8 cellular contexts compared by ENCODE assay signal in the genomic region with DNA sequence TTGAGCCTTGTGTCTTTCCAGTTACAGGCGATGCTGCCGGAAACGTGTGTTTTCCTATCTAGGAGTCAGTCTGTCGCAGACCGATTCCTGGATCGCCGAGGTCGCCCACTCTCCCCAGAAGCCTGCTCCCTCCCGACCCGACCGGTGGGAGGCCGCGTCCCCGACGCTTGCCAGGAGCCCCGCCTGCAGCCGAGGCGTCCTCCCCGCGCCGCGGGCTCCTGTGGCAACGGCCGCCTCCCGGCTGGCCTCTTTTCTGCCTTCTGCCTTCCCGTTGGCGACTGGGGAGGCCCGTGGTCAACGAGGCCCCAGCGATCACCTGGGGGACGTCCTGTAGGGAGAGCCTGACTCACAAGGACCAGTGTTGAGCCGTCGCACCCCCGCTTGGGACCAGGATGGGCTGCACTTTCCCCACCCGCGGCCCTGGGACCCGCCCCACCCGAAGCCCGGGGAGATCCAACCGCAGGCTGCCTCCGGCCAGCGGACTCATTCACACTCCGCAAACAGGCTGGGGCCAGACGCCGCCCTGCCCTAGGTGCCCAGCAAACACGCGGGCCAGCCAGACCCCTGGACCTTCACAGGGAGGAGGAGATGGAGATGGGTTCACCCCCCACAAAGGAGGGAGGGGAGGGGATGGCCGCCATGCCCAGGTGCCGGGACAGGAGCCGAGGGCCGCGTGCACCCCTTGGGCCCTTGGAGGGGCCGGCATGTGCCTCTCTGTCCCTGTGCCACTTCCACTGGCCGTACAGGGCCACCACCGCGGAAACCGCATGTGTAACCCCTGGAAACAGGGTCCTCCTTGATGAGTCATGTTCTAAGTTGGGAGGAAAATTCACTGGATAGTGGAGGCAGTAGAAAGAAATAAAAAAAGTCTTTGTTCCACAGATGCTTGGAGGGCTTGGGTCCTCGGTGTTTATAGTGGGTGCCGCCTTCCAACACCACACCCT. TPM values are rescaled to one million over a fixed set of nuclear protein-coding genes. Genes with fewer than 3 reads are reported as not detected.
DNase-seq lines count a peak whose midpoint lies in the region; ATAC-seq and TF ChIP-seq lines count a peak whose summit lies in the region.

No MANE protein-coding gene starts in this region.

- H3K4me3 ChIP-seq in HCT116 (replicated peaks in 1 of 2; ENCODE audit: low read depth in 1 of 2, low read length in 2 of 2): peak overlapping the region; percentile 47 to 60
- peak overlapping the region; percentile 55 for H3K4me3 ChIP-seq in fibroblast of villous mesenchyme (ENCODE audit: low read depth, low read length)

- RAD21 ChIA-PET in HCT116 (lab: Charles Lee; ENCODE audit: low non-redundant PET in 1 of 2, low total read pairs in 2 of 2, uncharacterized antibody in 2 of 2, unreplicated experiment in 2 of 2): interaction anchor here in 1 of 2 experiments (1.1 kb wide), 1 partner anchor 169 kb away, joined by 5 read pairs; no protein-coding TSS in a partner anchor

- no peaks in the 10 kb centered on the region for H3K36me3 Mint-ChIP-seq in CD4-positive, alpha-beta T cell (ENCODE audit: low read depth)
- H3K36me3 Mint-ChIP-seq in activated T-cell treated with anti-CD3 and anti-CD28 coated beads, Interleukin-2, amount 50 U/mL, for 24 hours (ENCODE audit: low read depth): no peaks in the 10 kb centered on the region
- H3K36me3 Mint-ChIP-seq in natural killer cell: no peaks in the 10 kb centered on the region

- peak; percentile 48 for ATAC-seq in CD4-positive, alpha-beta T cell (ENCODE audit: poor library complexity)
- ATAC-seq in HCT116 (peak; percentile 48), natural killer cell (peak; percentile 16 to 30 (median 24))

- H3K36me3 ChIP-seq in HCT116 (ENCODE audit: control insufficient read depth in 1 of 2, insufficient read depth in 2 of 2, low read length in 2 of 2): no peaks in the 10 kb centered on the region

- H3K4me2 ChIP-seq in HCT116 (ENCODE audit: low read length): peak overlapping the region; percentile 95

- peak in 2 of 10 experiments; percentile 11 to 23 for DNase-seq in CD4-positive, alpha-beta T cell
- DNase-seq in HCT116 (ENCODE audit: low read depth, low spot score) (peak; percentile 36), fibroblast of villous mesenchyme (ENCODE audit: low read depth) (peak; percentile 88), natural killer cell (no peak), SHP77 treated with DMSO at 0.1 percent for 48 hours (lab: John Stamatoyannopoulos, UW) (no peak), NCI-H146 treated with DMSO at 0.1 percent for 48 hours (lab: John Stamatoyannopoulos, UW; ENCODE audit: unreplicated experiment) (no peak), pons (ENCODE audit: low spot score) (no peak)
- DNase-seq in activated T-cell treated with anti-CD3 and anti-CD28 coated beads, Interleukin-2, amount 50 U/mL, for 24 hours: no peak

- peaks cover 48% of the 10 kb centered on the region for H3K27me3 ChIP-seq in CD4-positive, alpha-beta T cell (ENCODE audit: control insufficient read depth, insufficient read depth, low read length)
- no peaks in the 10 kb centered on the region for H3K27me3 ChIP-seq in HCT116 (ENCODE audit: insufficient read depth, low read length)

- CTCF ChIA-PET in CD4-positive, alpha-beta T cell (lab: Charles Lee): interaction anchor here (0.6 to 1.3 kb wide), 5 partner anchors 9 to 311 kb away, joined by 3 to 5 read pairs (median 3); no protein-coding TSS in a partner anchor
- CTCF ChIA-PET in HCT116 (lab: Charles Lee): interaction anchor here (0.7 to 1.4 kb wide), 10 partner anchors 40 to 661 kb away, joined by 3 to 18 read pairs (median 3); partner anchors contain the start of genes MCM3AP, PRMT2 and YBEY

- H3K27ac Mint-ChIP-seq in CD4-positive, alpha-beta T cell: no peak overlapping the region
- H3K27ac Mint-ChIP-seq in activated T-cell treated with anti-CD3 and anti-CD28 coated beads, Interleukin-2, amount 50 U/mL, for 24 hours: peak overlapping the region; percentile 76
- peak overlapping the region; percentile 80 to 91 for H3K27ac Mint-ChIP-seq in natural killer cell

- peak overlapping the region; percentile 93 for H3K4me3 Mint-ChIP-seq in CD4-positive, alpha-beta T cell
- peak overlapping the region; percentile 75 for H3K4me3 Mint-ChIP-seq in activated T-cell treated with anti-CD3 and anti-CD28 coated beads, Interleukin-2, amount 50 U/mL, for 24 hours
- peak overlapping the region; percentile 95 for H3K4me3 Mint-ChIP-seq in natural killer cell

- no peak for TF ChIP-seq CTCF in CD4-positive, alpha-beta T cell (IDR thresholded peaks at IDR 0.05)
- TF ChIP-seq CTCF in HCT116 (IDR thresholded peaks at IDR 0.05 in 2 of 3, conservative IDR thresholded peaks at IDR 0.05 in 1 of 3; ENCODE audit: borderline replicate concordance in 1 of 3, insufficient read depth in 1 of 3, low read depth in 2 of 3, low read length in 2 of 3) (no peak), fibroblast of villous mesenchyme (IDR thresholded peaks at IDR 0.05; ENCODE audit: insufficient read depth, low read depth, low read length) (no peak), natural killer cell (IDR thresholded peaks at IDR 0.05) (no peak)

- no peaks in the 10 kb centered on the region for H3K79me2 ChIP-seq in HCT116 (ENCODE audit: insufficient read depth, low read length)

- H4K20me1 ChIP-seq in HCT116 (ENCODE audit: insufficient read depth): no peaks in the 10 kb centered on the region

- intact Hi-C loops in CD4-positive, alpha-beta T cell (cut with DNase I, micrococcal nuclease): loop anchor here (5.0 to 10.0 kb wide), 5 partner anchors 120 to 348 kb away; partner anchors contain the start of genes LSS (in 2 of the 2), C21orf58 (in 1 of the 2), COL6A2 (in 1 of the 2) and MCM3AP (in 1 of the 2)
- intact Hi-C loops in HCT116 (cut with micrococcal nuclease): loop anchor here (5.0 to 10.0 kb wide), 4 partner anchors 128 to 350 kb away; partner anchors contain the start of genes C21orf58 and PCNT
- intact Hi-C loops in natural killer cell (cut with micrococcal nuclease): loop anchor here (5.0 kb wide), 2 partner anchors 78 to 123 kb away; partner anchors contain the start of gene COL6A2

- no peaks in the 10 kb centered on the region for H3K9me3 Mint-ChIP-seq in CD4-positive, alpha-beta T cell
- no peaks in the 10 kb centered on the region for H3K9me3 Mint-ChIP-seq in activated T-cell treated with anti-CD3 and anti-CD28 coated beads, Interleukin-2, amount 50 U/mL, for 24 hours
- no peaks in the 10 kb centered on the region for H3K9me3 Mint-ChIP-seq in natural killer cell

- no peaks in the 10 kb centered on the region for H3K9me3 ChIP-seq in CD4-positive, alpha-beta T cell (ENCODE audit: control insufficient read depth, low read length)
- H3K9me3 ChIP-seq in HCT116 (ENCODE audit: control insufficient read depth in 1 of 2, insufficient read depth in 1 of 2, low read depth in 1 of 2, low read length in 2 of 2): no peaks in the 10 kb centered on the region

- POLR2A ChIA-PET in CD4-positive, alpha-beta T cell (lab: Charles Lee): interaction anchor here (0.6 kb wide), 1 partner anchor 57 kb away, joined by 3 read pairs; no protein-coding TSS in a partner anchor
- POLR2A ChIA-PET in HCT116 (lab: Charles Lee): interaction anchor here (0.6 to 0.7 kb wide), 4 partner anchors 36 to 258 kb away, joined by 3 to 5 read pairs (median 4); no protein-coding TSS in a partner anchor

- TF ChIP-seq RAD21 in HCT116 (IDR thresholded peaks at IDR 0.05; ENCODE audit: low read depth): no peak

- H2AFZ ChIP-seq in HCT116 (ENCODE audit: low read depth, low read length, poor library complexity, severe bottlenecking): peak overlapping the region; percentile 38

- H3K4me1 ChIP-seq in HCT116 (ENCODE audit: control insufficient read depth in 1 of 2, insufficient read depth in 2 of 2, low read length in 2 of 2): peaks cover 23 to 43% of the 10 kb centered on the region in 2 experiments

- no peak for TF ChIP-seq POLR2A in HCT116 (IDR thresholded peaks at IDR 0.05; ENCODE audit: borderline replicate concordance, extremely low read depth, insufficient read depth, insufficient read length)

- peaks cover 30% of the 10 kb centered on the region for H3K27me3 Mint-ChIP-seq in CD4-positive, alpha-beta T cell
- peaks cover 36% of the 10 kb centered on the region for H3K27me3 Mint-ChIP-seq in activated T-cell treated with anti-CD3 and anti-CD28 coated beads, Interleukin-2, amount 50 U/mL, for 24 hours
- H3K27me3 Mint-ChIP-seq in natural killer cell (ENCODE audit: low read depth in 2 of 2): peaks cover 13 to 22% of the 10 kb centered on the region in 2 donors

- H3K9me2 ChIP-seq in HCT116 (ENCODE audit: insufficient read depth): no peaks in the 10 kb centered on the region

- no TSS peak for BruUV-seq in HCT116 (replicated peaks; lab: Mats Ljungman, UMichigan)

- H3K4me1 Mint-ChIP-seq in CD4-positive, alpha-beta T cell (ENCODE audit: low read depth): peaks cover 15% of the 10 kb centered on the region
- H3K4me1 Mint-ChIP-seq in activated T-cell treated with anti-CD3 and anti-CD28 coated beads, Interleukin-2, amount 50 U/mL, for 24 hours (ENCODE audit: low read depth): peaks cover 34% of the 10 kb centered on the region
- H3K4me1 Mint-ChIP-seq in natural killer cell: peaks cover 19 to 25% of the 10 kb centered on the region in 2 donors

- H3K27ac ChIP-seq in CD4-positive, alpha-beta T cell (ENCODE audit: low read depth, low read length): no peak overlapping the region
- H3K27ac ChIP-seq in HCT116 (ENCODE audit: low read depth, low read length): peak overlapping the region; percentile 93

- peak overlapping the region; percentile 71 for H3K9ac ChIP-seq in HCT116 (ENCODE audit: low read length)

RNA-seq across cellular contexts. Expression of gene COL6A1, which starts 7.2 kb away (rescaled TPM):
- 1 to 10 TPM; 8.0 to 8.5 TPM for total RNA-seq in CD4-positive, alpha-beta T cell
- 87.5 TPM for total RNA-seq in HCT116 (2021; ENCODE audit: unreplicated experiment)
- 96.4 and 117 TPM in 2 replicates for polyA plus RNA-seq in HCT116 (2012)
- total RNA-seq in fibroblast of villous mesenchyme: 538 and 819 TPM in 2 replicates
- total RNA-seq in natural killer cell: 1 to 10 TPM; 1.0 to 5.2 (median 2.5) TPM

Comparison
In these comparisons a context has a peak if more than half of its experiments do, and no peak if none do; other contexts are left out.
1. DNase-seq: peak in HCT116 (single experiment) and fibroblast of villous mesenchyme (single experiment); none in activated T-cell treated with anti-CD3 and anti-CD28 coated beads, Interleukin-2, amount 50 U/mL, for 24 hours (single experiment), natural killer cell (single experiment), SHP77 treated with DMSO at 0.1 percent for 48 hours (single experiment), NCI-H146 treated with DMSO at 0.1 percent for 48 hours (single experiment) and pons (single experiment).
2. Peak in every context shown above with its lines, with median percentiles within 50 percentile points of each other: ATAC-seq and H3K4me3 Mint-ChIP-seq.